25 cellular contexts compared by ENCODE assay signal in genomic region chr2:163312723-163313122, GRCh38.
"Had no signal": no experiment of that assay in that cellular context is flagged by ENCODE, and none has a peak within 500 bp of the region (broad histone marks: within the 10 kb centered on the region; RNA-seq: fewer than 3 reads in every experiment).

No MANE protein-coding gene starts in this region.

- H3K9me3 ChIP-seq: lower lobe of right lung, mucosa of descending colon, pancreas, prostate gland, thoracic aorta had no signal

- H3K4me3 ChIP-seq: coronary artery, left lung, lower lobe of right lung, mucosa of descending colon, pancreas, prostate gland, skin epidermis, thoracic aorta had no signal

- DNase-seq: activated CD4-positive, alpha-beta memory T cell treated with anti-CD3 and anti-CD28 coated beads for 36 hours; activated CD4-positive, alpha-beta T cell treated with anti-CD3 and anti-CD28 coated beads, Interleukin-2, amount 10 ng/mL, durations not matched to agents 24 days and 14 days; activated CD4-positive, CD25-positive, alpha-beta regulatory T cell treated with anti-CD3 and anti-CD28 coated beads, Interleukin-2, amount 50 U/mL, for 72 hours; activated gamma-delta T cell treated with Interleukin-2 at 50 U/mL for 16 hours; activated naive CD4-positive, alpha-beta T cell treated with anti-CD3 and anti-CD28 coated beads, Interleukin-2, amount 50 U/mL, for 16 hours; activated T-cell treated with anti-CD3 and anti-CD28 coated beads, Interleukin-2, amount 50 U/mL, for 4 hours; aorta; left lung; lower lobe of right lung; mesendoderm; mucosa of descending colon; nucleus accumbens; pancreas; retina; stimulated activated CD4-positive, alpha-beta T cell treated with anti-CD3 and anti-CD28 coated beads, Interleukin-12 subunit alpha, Interleukin-12 subunit beta, amount 100 ng/mL, for 4 hours; stimulated activated CD4-positive, alpha-beta T cell treated with anti-CD3 and anti-CD28 coated beads, Interleukin-4, amount 100 ng/mL, for 1 hour; stimulated activated naive CD8-positive, alpha-beta T cell treated with anti-CD3 and anti-CD28 coated beads, Interleukin-15, Interleukin-2, amounts not matched to agents 100 U/mL and 50 U/mL, for 24 hours; T-helper 9 cell; trophoblast cell had no signal

- H3K27ac ChIP-seq: coronary artery, left lung, lower lobe of right lung, pancreas, prostate gland, skin epidermis, thoracic aorta had no signal

- H3K27me3 ChIP-seq: left lung, pancreas had no signal

- H3K36me3 ChIP-seq: left lung, lower lobe of right lung, pancreas, prostate gland, thoracic aorta had no signal

- ATAC-seq: activated T-cell treated with anti-CD3 and anti-CD28 coated beads, Interleukin-2, amount 50 U/mL, for 4 hours; activated T-helper 17 cell treated with anti-CD3 and anti-CD28 coated beads, Interleukin-2, amount 50 U/mL, for 72 hours; left lung; lower lobe of right lung; mucosa of descending colon; pancreas; sciatic nerve; stimulated activated naive CD8-positive, alpha-beta T cell treated with anti-CD3 and anti-CD28 coated beads, Interleukin-15, Interleukin-2, amounts not matched to agents 100 U/mL and 50 U/mL, for 24 hours had no signal

- H3K4me1 ChIP-seq: left lung, lower lobe of right lung, pancreas, prostate gland had no signal
